ENCODE assay signal across 23 cellular contexts in genomic region chr3:196009456-196009855, GRCh38.
DNase-seq lines count a peak whose midpoint lies in the region; ATAC-seq and TF ChIP-seq lines count a peak whose summit lies in the region.
"Had no signal": no experiment of that assay in that cellular context is flagged by ENCODE, and none has a peak within 500 bp of the region (broad histone marks: within the 10 kb centered on the region; RNA-seq: fewer than 3 reads in every experiment).

No MANE protein-coding gene starts in this region.

- peaks cover 5% of the 10 kb centered on the region for H3K27me3 ChIP-seq in CD8-positive, alpha-beta memory T cell (ENCODE audit: insufficient read depth, low read length, poor library complexity, severe bottlenecking)
- H3K27me3 ChIP-seq: BLaER1 treated with 17β-estradiol and CSF1 and Interleukin-3, amounts not matched to agents 10 nM and 100 nM had no signal

- H3K4me3 Mint-ChIP-seq in activated CD4-positive, alpha-beta T cell treated with anti-CD3 and anti-CD28 coated beads, Interleukin-2, amount 10 ng/mL, durations not matched to agents 24 days and 14 days, result no peak overlapping the region
- H3K4me3 Mint-ChIP-seq in activated CD4-positive, alpha-beta T cell treated with anti-CD3 and anti-CD28 coated beads for 36 hours, result no peak overlapping the region
- H3K4me3 Mint-ChIP-seq in chondrocyte (ENCODE audit: unreplicated experiment), result no peak overlapping the region
- H3K4me3 Mint-ChIP-seq in CD8-positive, alpha-beta memory T cell, result no peak overlapping the region
- H3K4me3 Mint-ChIP-seq in activated T-cell treated with anti-CD3 and anti-CD28 coated beads, Interleukin-2, amount 50 U/mL, for 24 hours, result no peak overlapping the region
- H3K4me3 Mint-ChIP-seq: B cell; CD4-positive, alpha-beta T cell; CD8-positive, alpha-beta T cell had no signal

- CTCF ChIA-PET in activated CD4-positive, alpha-beta T cell treated with anti-CD3 and anti-CD28 coated beads for 36 hours (lab: Charles Lee), result no interaction called here
- CTCF ChIA-PET in CD8-positive, alpha-beta memory T cell (lab: Charles Lee), result no interaction called here

- no peaks in the 10 kb centered on the region for H3K4me1 ChIP-seq in CD8-positive, alpha-beta memory T cell (ENCODE audit: insufficient read depth, low read length)
- H3K4me1 ChIP-seq: A549; BLaER1 treated with 17β-estradiol and CSF1 and Interleukin-3, amounts not matched to agents 10 nM and 100 nM had no signal

- no peaks in the 10 kb centered on the region for H3K9me3 ChIP-seq in CD8-positive, alpha-beta memory T cell (ENCODE audit: low read length)

- H3K27ac Mint-ChIP-seq in activated CD4-positive, alpha-beta T cell treated with anti-CD3 and anti-CD28 coated beads, Interleukin-2, amount 10 ng/mL, durations not matched to agents 24 days and 14 days, result no peak overlapping the region
- H3K27ac Mint-ChIP-seq in activated CD4-positive, alpha-beta T cell treated with anti-CD3 and anti-CD28 coated beads for 36 hours, result no peak overlapping the region
- H3K27ac Mint-ChIP-seq in chondrocyte (ENCODE audit: unreplicated experiment), result no peak overlapping the region
- no peak overlapping the region for H3K27ac Mint-ChIP-seq in CD8-positive, alpha-beta memory T cell
- H3K27ac Mint-ChIP-seq in activated T-cell treated with anti-CD3 and anti-CD28 coated beads, Interleukin-2, amount 50 U/mL, for 24 hours, result no peak overlapping the region
- H3K27ac Mint-ChIP-seq: B cell; CD4-positive, alpha-beta T cell; CD8-positive, alpha-beta T cell had no signal

- H3K27ac ChIP-seq in CD8-positive, alpha-beta memory T cell (ENCODE audit: low read depth, low read length), result no peak overlapping the region
- H3K27ac ChIP-seq: 22Rv1; A549; BLaER1 treated with 17β-estradiol and CSF1 and Interleukin-3, amounts not matched to agents 10 nM and 100 nM; C4-2B had no signal

- no peak overlapping the region for H3K4me3 ChIP-seq in CD8-positive, alpha-beta memory T cell (ENCODE audit: low read length)
- H3K4me3 ChIP-seq: A549; BLaER1 treated with 17β-estradiol and CSF1 and Interleukin-3, amounts not matched to agents 10 nM and 100 nM had no signal

- POLR2A ChIA-PET in activated CD4-positive, alpha-beta T cell treated with anti-CD3 and anti-CD28 coated beads for 36 hours (lab: Charles Lee), result no interaction called here
- POLR2A ChIA-PET in CD8-positive, alpha-beta memory T cell (lab: Charles Lee), result no interaction called here

- peak; percentile 48 for DNase-seq in activated CD4-positive, alpha-beta T cell treated with anti-CD3 and anti-CD28 coated beads, Interleukin-2, amount 10 ng/mL, durations not matched to agents 24 days and 14 days
- DNase-seq in activated CD4-positive, alpha-beta T cell treated with anti-CD3 and anti-CD28 coated beads for 36 hours, result no peak
- DNase-seq in chondrocyte (ENCODE audit: low spot score) (peak; percentile 19), mesenteric fat pad (ENCODE audit: low spot score) (peak; percentile 53), anterior cingulate cortex (lab: John Stamatoyannopoulos, UW) (no peak)
- DNase-seq in CD8-positive, alpha-beta memory T cell, result no peak
- no peak for DNase-seq in activated T-cell treated with anti-CD3 and anti-CD28 coated beads, Interleukin-2, amount 50 U/mL, for 24 hours
- DNase-seq: AML-193; CD4-positive, alpha-beta T cell; CD8-positive, alpha-beta T cell; COR-L47; DMS 273 treated with DMSO at 0.1 percent for 48 hours; DMS153; DMS53; DMS79; DND-41; EL; GDM1 had no signal

- H3K27me3 Mint-ChIP-seq in activated CD4-positive, alpha-beta T cell treated with anti-CD3 and anti-CD28 coated beads, Interleukin-2, amount 10 ng/mL, durations not matched to agents 24 days and 14 days, result peaks cover 22% of the 10 kb centered on the region
- H3K27me3 Mint-ChIP-seq in activated CD4-positive, alpha-beta T cell treated with anti-CD3 and anti-CD28 coated beads for 36 hours, result peaks cover 8% of the 10 kb centered on the region
- peaks cover 16% of the 10 kb centered on the region for H3K27me3 Mint-ChIP-seq in chondrocyte (ENCODE audit: low read depth)
- peaks cover 11 to 24% of the 10 kb centered on the region in 2 donors for H3K27me3 Mint-ChIP-seq in CD8-positive, alpha-beta memory T cell
- peaks cover 10% of the 10 kb centered on the region for H3K27me3 Mint-ChIP-seq in activated T-cell treated with anti-CD3 and anti-CD28 coated beads, Interleukin-2, amount 50 U/mL, for 24 hours

- no peak for ATAC-seq in activated CD4-positive, alpha-beta T cell treated with anti-CD3 and anti-CD28 coated beads for 36 hours
- ATAC-seq: A549; CD8-positive, alpha-beta T cell had no signal

- no peaks in the 10 kb centered on the region for H3K9me3 Mint-ChIP-seq in activated CD4-positive, alpha-beta T cell treated with anti-CD3 and anti-CD28 coated beads, Interleukin-2, amount 10 ng/mL, durations not matched to agents 24 days and 14 days
- peaks cover 6% of the 10 kb centered on the region for H3K9me3 Mint-ChIP-seq in activated CD4-positive, alpha-beta T cell treated with anti-CD3 and anti-CD28 coated beads for 36 hours (ENCODE audit: low read depth)
- H3K9me3 Mint-ChIP-seq in chondrocyte (ENCODE audit: low read depth), result peaks cover 23% of the 10 kb centered on the region
- peaks cover 2 to 13% (median 11%) of the 10 kb centered on the region in 5 donors for H3K9me3 Mint-ChIP-seq in CD8-positive, alpha-beta memory T cell
- H3K9me3 Mint-ChIP-seq in activated T-cell treated with anti-CD3 and anti-CD28 coated beads, Interleukin-2, amount 50 U/mL, for 24 hours, result peaks cover 9% of the 10 kb centered on the region
- H3K9me3 Mint-ChIP-seq: CD8-positive, alpha-beta T cell had no signal

- no peaks in the 10 kb centered on the region for H3K4me1 Mint-ChIP-seq in activated CD4-positive, alpha-beta T cell treated with anti-CD3 and anti-CD28 coated beads, Interleukin-2, amount 10 ng/mL, durations not matched to agents 24 days and 14 days
- no peaks in the 10 kb centered on the region for H3K4me1 Mint-ChIP-seq in activated CD4-positive, alpha-beta T cell treated with anti-CD3 and anti-CD28 coated beads for 36 hours
- no peaks in the 10 kb centered on the region for H3K4me1 Mint-ChIP-seq in chondrocyte (ENCODE audit: low read depth)
- no peaks in the 10 kb centered on the region for H3K4me1 Mint-ChIP-seq in CD8-positive, alpha-beta memory T cell
- no peaks in the 10 kb centered on the region for H3K4me1 Mint-ChIP-seq in activated T-cell treated with anti-CD3 and anti-CD28 coated beads, Interleukin-2, amount 50 U/mL, for 24 hours (ENCODE audit: low read depth)
- H3K4me1 Mint-ChIP-seq: B cell had no signal

- intact Hi-C loops in activated CD4-positive, alpha-beta T cell treated with anti-CD3 and anti-CD28 coated beads, Interleukin-2, amount 10 ng/mL, durations not matched to agents 24 days and 14 days (cut with micrococcal nuclease), result no loop called here
- intact Hi-C loops in activated CD4-positive, alpha-beta T cell treated with anti-CD3 and anti-CD28 coated beads for 36 hours (cut with DNase I, micrococcal nuclease), result no loop called here

- TF ChIP-seq CTCF in chondrocyte (IDR thresholded peaks at IDR 0.05), result no peak

- H3K36me3 ChIP-seq in CD8-positive, alpha-beta memory T cell (ENCODE audit: insufficient read depth, low read length), result no peaks in the 10 kb centered on the region
- H3K36me3 ChIP-seq: BLaER1 treated with 17β-estradiol and CSF1 and Interleukin-3, amounts not matched to agents 10 nM and 100 nM had no signal

- peaks cover 2% of the 10 kb centered on the region for H3K36me3 Mint-ChIP-seq in activated CD4-positive, alpha-beta T cell treated with anti-CD3 and anti-CD28 coated beads, Interleukin-2, amount 10 ng/mL, durations not matched to agents 24 days and 14 days (ENCODE audit: low read depth)
- H3K36me3 Mint-ChIP-seq in activated CD4-positive, alpha-beta T cell treated with anti-CD3 and anti-CD28 coated beads for 36 hours (ENCODE audit: low read depth), result no peaks in the 10 kb centered on the region
- peaks cover 6% of the 10 kb centered on the region for H3K36me3 Mint-ChIP-seq in chondrocyte (ENCODE audit: low read depth)
- H3K36me3 Mint-ChIP-seq in CD8-positive, alpha-beta memory T cell, result peaks cover 0 to 17% (median 0%) of the 10 kb centered on the region in 3 donors
- H3K36me3 Mint-ChIP-seq in activated T-cell treated with anti-CD3 and anti-CD28 coated beads, Interleukin-2, amount 50 U/mL, for 24 hours (ENCODE audit: low read depth), result no peaks in the 10 kb centered on the region
- H3K36me3 Mint-ChIP-seq: CD8-positive, alpha-beta T cell had no signal

Comparison
In these comparisons a context has a peak if more than half of its experiments do, and no peak if none do; other contexts are left out.
1. DNase-seq: peak in activated CD4-positive, alpha-beta T cell treated with anti-CD3 and anti-CD28 coated beads, Interleukin-2, amount 10 ng/mL, durations not matched to agents 24 days and 14 days (single experiment), chondrocyte (single experiment) and mesenteric fat pad (single experiment); none in activated CD4-positive, alpha-beta T cell treated with anti-CD3 and anti-CD28 coated beads for 36 hours (single experiment), CD8-positive, alpha-beta memory T cell (0 of 5), activated T-cell treated with anti-CD3 and anti-CD28 coated beads, Interleukin-2, amount 50 U/mL, for 24 hours (single experiment) and anterior cingulate cortex (0 of 58).